Comparison of ENCODE assay signal across 17 cellular contexts in the genomic region with DNA sequence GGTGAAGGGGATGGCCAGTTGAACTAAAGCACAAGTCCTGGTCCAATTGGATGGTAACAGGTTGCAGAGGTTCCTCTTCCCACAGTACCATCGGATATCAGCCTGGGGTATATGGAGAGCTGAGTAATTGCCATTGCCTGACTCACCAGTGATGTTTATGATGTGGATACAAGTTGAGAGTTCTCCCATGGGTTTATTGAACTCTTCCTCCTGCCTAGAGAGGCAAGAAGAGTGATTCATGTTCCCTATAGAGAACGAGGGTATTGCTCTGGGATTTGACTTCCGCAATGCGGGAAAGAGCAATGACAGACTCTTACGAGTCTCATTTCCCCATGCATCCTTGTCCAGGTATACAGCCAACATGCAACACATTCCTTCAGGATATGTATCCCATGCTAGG.
DNase-seq lines count a peak whose midpoint lies in the region; ATAC-seq and TF ChIP-seq lines count a peak whose summit lies in the region.
"Had no signal": no experiment of that assay in that cellular context is flagged by ENCODE, and none has a peak within 500 bp of the region (broad histone marks: within the 10 kb centered on the region; RNA-seq: fewer than 3 reads in every experiment).

No MANE protein-coding gene starts in this region.

- no peak overlapping the region for H4K8ac ChIP-seq in IMR-90 (ENCODE audit: low read depth in 2 of 2, low read length in 2 of 2)

- no peak overlapping the region for H3K9ac ChIP-seq in IMR-90 (ENCODE audit: low read depth, low read length)

- no peak for TF ChIP-seq POLR2A in IMR-90 (IDR thresholded peaks at IDR 0.05; ENCODE audit: low read depth, low read length)

- no peak overlapping the region for H2AFZ ChIP-seq in ACC112 (ENCODE audit: low read length, unreplicated experiment)
- no peak overlapping the region for H2AFZ ChIP-seq in IMR-90 (replicated peaks; ENCODE audit: low read length, poor library complexity)

- no peak overlapping the region for H3K4me3 ChIP-seq in ACC112 (ENCODE audit: low read depth, low read length)
- H3K4me3 ChIP-seq in IMR-90 (ENCODE audit: insufficient read depth, low read depth, low read length): no peak overlapping the region
- no peak overlapping the region for H3K4me3 ChIP-seq in astrocyte of the spinal cord (ENCODE audit: low read depth, low read length)
- H3K4me3 ChIP-seq: HAP-1 had no signal

- no peak overlapping the region for H3K23ac ChIP-seq in IMR-90 (ENCODE audit: low read depth, low read length)

- no TSS peak for BruUV-seq in IMR-90 (replicated peaks; lab: Mats Ljungman, UMichigan)

- H2BK5ac ChIP-seq in IMR-90 (ENCODE audit: low read depth, low read length, poor library complexity, severe bottlenecking): no peak overlapping the region

- no peak overlapping the region for H2BK120ac ChIP-seq in IMR-90 (ENCODE audit: low read depth, low read length)

- H2AK9ac ChIP-seq in IMR-90 (replicated peaks; ENCODE audit: low read depth, low read length, poor library complexity): no peak overlapping the region

- POLR2A ChIA-PET in IMR-90 (lab: Charles Lee; ENCODE audit: unreplicated experiment): no interaction called here
- POLR2A ChIA-PET in GM10248 (lab: Yijun Ruan, JAX): no interaction called here

- no peaks in the 10 kb centered on the region for H4K20me1 ChIP-seq in IMR-90 (ENCODE audit: insufficient read depth, low read length)

- H3K9me1 ChIP-seq in IMR-90 (ENCODE audit: insufficient read depth, low read length): no peaks in the 10 kb centered on the region

- in situ Hi-C loops in IMR-90 (cut with MboI; ENCODE audit: low sequenced_read_pairs): no loop called here
- in situ Hi-C loops in astrocyte of the spinal cord (cut with HindIII; ENCODE audit: low sequenced_read_pairs): no loop called here

- H3K14ac ChIP-seq in IMR-90 (replicated peaks; ENCODE audit: low read depth, low read length): no peak overlapping the region

- no peak for TF ChIP-seq CTCF in IMR-90 (conservative IDR thresholded peaks at IDR 0.05; ENCODE audit: low read depth, low read length)
- no peak for TF ChIP-seq CTCF in astrocyte of the spinal cord (IDR thresholded peaks at IDR 0.05; ENCODE audit: low read depth, low read length)
- no peak for TF ChIP-seq CTCF in GM10248 (IDR thresholded peaks at IDR 0.05; ENCODE audit: control extremely low read depth, extremely low read depth, low read depth, missing control alignments)

- no peak overlapping the region for H3K4me2 ChIP-seq in IMR-90 (ENCODE audit: low read depth, low read length)

- H3K27ac ChIP-seq in ACC112 (ENCODE audit: low read depth, low read length): peak overlapping the region; percentile 3; the same call in 1 of the 2 replicates
- no peak overlapping the region for H3K27ac ChIP-seq in IMR-90 (ENCODE audit: insufficient read depth, low read length)

- no peak overlapping the region for H2AK5ac ChIP-seq in IMR-90 (ENCODE audit: low read depth, low read length)

- intact Hi-C loops in IMR-90 (cut with micrococcal nuclease): no loop called here

- DNase-seq in IMR-90 (peak; percentile 53), astrocyte of the spinal cord (ENCODE audit: low read depth, low spot score) (peak; percentile 16), iris pigment epithelial cell (ENCODE audit: low read depth) (peak; percentile 31), GM10248 (ENCODE audit: extremely low spot score) (no peak), KG1 (lab: John Stamatoyannopoulos, UW) (no peak)
- DNase-seq: 8988T; BE2C; CD8-positive, alpha-beta T cell; COR-L47; DMS153; DMS79 treated with DMSO at 0.1 percent for 48 hours; EL; GDM1 had no signal

- H2BK15ac ChIP-seq in IMR-90 (ENCODE audit: low read depth, low read length): no peak overlapping the region

- no peaks in the 10 kb centered on the region for H3K79me1 ChIP-seq in IMR-90 (ENCODE audit: low read depth in 1 of 2, low read length in 2 of 2)

- ATAC-seq in IMR-90 (ENCODE audit: low read depth) (0 out of 2 replicates have a peak, but pooled peaks have one; percentile 24), HG02759 (IDR thresholded peaks at IDR 0.05; ENCODE audit: unreplicated experiment) (no peak), GM18517 (IDR thresholded peaks at IDR 0.05; ENCODE audit: unreplicated experiment) (no peak)
- ATAC-seq: CD8-positive, alpha-beta T cell had no signal

- dilution Hi-C loops in IMR-90 (cut with HindIII; ENCODE audit: low sequenced_read_pairs, unreplicated experiment): no loop called here

- WGBS in IMR-90 (ENCODE audit: extremely low coverage in 2 of 2, insufficient read length in 1 of 2), 2 experiments: no CpG with 5 or more reads among the region's 5 CpGs

- H3K9me3 ChIP-seq in IMR-90 (ENCODE audit: control insufficient read depth, insufficient read depth, low read length): no peaks in the 10 kb centered on the region
- H3K9me3 ChIP-seq: HAP-1 had no signal

- no peaks in the 10 kb centered on the region for H3K36me3 ChIP-seq in ACC112 (ENCODE audit: insufficient read depth, low read length)
- H3K36me3 ChIP-seq in IMR-90 (ENCODE audit: control insufficient read depth, insufficient read depth, low read length): no peaks in the 10 kb centered on the region
- H3K36me3 ChIP-seq: BE2C, HAP-1 had no signal

- no peak overlapping the region for H4K91ac ChIP-seq in IMR-90 (ENCODE audit: insufficient read depth, low read depth, low read length)

- no peak overlapping the region for H3K18ac ChIP-seq in IMR-90 (ENCODE audit: low read depth, low read length)

- H3K4me1 ChIP-seq in ACC112 (ENCODE audit: control insufficient read depth, insufficient read depth, low read length, unreplicated experiment): no peaks in the 10 kb centered on the region
- H3K4me1 ChIP-seq in IMR-90 (ENCODE audit: control insufficient read depth, insufficient read depth, low read length): no peaks in the 10 kb centered on the region
- H3K4me1 ChIP-seq: BE2C, HAP-1 had no signal

- no peaks in the 10 kb centered on the region for H3K79me2 ChIP-seq in ACC112 (ENCODE audit: control insufficient read depth, insufficient read depth, low read length, unreplicated experiment)

- no peak overlapping the region for H2BK20ac ChIP-seq in IMR-90 (ENCODE audit: low read depth, low read length)

- H3K4ac ChIP-seq in IMR-90 (ENCODE audit: low read depth, low read length): no peak overlapping the region

- no peak overlapping the region for H4K5ac ChIP-seq in IMR-90 (ENCODE audit: low read depth, low read length)

- CTCF ChIA-PET in IMR-90 (lab: Yijun Ruan, JAX) (no interaction called here), GM10248 (lab: Yijun Ruan, JAX) (no interaction called here)

- no peak for TF ChIP-seq RAD21 in IMR-90 (IDR thresholded peaks at IDR 0.05; ENCODE audit: low read length)

- H3K56ac ChIP-seq in IMR-90 (ENCODE audit: extremely low read depth, insufficient read depth, low read length): no peak overlapping the region

- no peaks in the 10 kb centered on the region for H3K27me3 ChIP-seq in ACC112 (ENCODE audit: insufficient read depth, low read length)
- no peaks in the 10 kb centered on the region for H3K27me3 ChIP-seq in IMR-90 (ENCODE audit: control insufficient read depth, insufficient read depth, low read length)
- H3K27me3 ChIP-seq: BE2C had no signal

TF ChIP-seq in IMR-90, 13 proteins besides CTCF, POLR2A, EP300 and RAD21:
- TF ChIP-seq RFX5 (IDR thresholded peaks at IDR 0.05; ENCODE audit: low read depth, low read length) (no peak), SMC3 (IDR thresholded peaks at IDR 0.05; ENCODE audit: low read depth, low read length) (no peak), CHD1 (IDR thresholded peaks at IDR 0.05; ENCODE audit: low read depth, low read length) (no peak), MAZ (IDR thresholded peaks at IDR 0.05; ENCODE audit: borderline replicate concordance, low read depth, low read length) (no peak), MAFK (IDR thresholded peaks at IDR 0.05; ENCODE audit: low read depth, low read length) (no peak), NFE2L2 (IDR thresholded peaks at IDR 0.05; ENCODE audit: low read depth, low read length) (no peak), RCOR1 (IDR thresholded peaks at IDR 0.05; ENCODE audit: insufficient replicate concordance, low read length) (no peak), MXI1 (IDR thresholded peaks at IDR 0.05; ENCODE audit: borderline replicate concordance, low read depth, low read length) (no peak), FOS (IDR thresholded peaks at IDR 0.05; ENCODE audit: low read depth, low read length) (no peak), CEBPB (IDR thresholded peaks at IDR 0.05; ENCODE audit: low read depth, low read length) (no peak)
- TF ChIP-seq, protein P1, sequence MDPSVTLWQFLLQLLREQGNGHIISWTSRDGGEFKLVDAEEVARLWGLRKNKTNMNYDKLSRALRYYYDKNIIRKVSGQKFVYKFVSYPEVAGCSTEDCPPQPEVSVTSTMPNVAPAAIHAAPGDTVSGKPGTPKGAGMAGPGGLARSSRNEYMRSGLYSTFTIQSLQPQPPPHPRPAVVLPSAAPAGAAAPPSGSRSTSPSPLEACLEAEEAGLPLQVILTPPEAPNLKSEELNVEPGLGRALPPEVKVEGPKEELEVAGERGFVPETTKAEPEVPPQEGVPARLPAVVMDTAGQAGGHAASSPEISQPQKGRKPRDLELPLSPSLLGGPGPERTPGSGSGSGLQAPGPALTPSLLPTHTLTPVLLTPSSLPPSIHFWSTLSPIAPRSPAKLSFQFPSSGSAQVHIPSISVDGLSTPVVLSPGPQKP (IDR thresholded peaks at IDR 0.05; ENCODE audit: borderline replicate concordance, low read depth, low read length): no peak
- TF ChIP-seq, protein P2, sequence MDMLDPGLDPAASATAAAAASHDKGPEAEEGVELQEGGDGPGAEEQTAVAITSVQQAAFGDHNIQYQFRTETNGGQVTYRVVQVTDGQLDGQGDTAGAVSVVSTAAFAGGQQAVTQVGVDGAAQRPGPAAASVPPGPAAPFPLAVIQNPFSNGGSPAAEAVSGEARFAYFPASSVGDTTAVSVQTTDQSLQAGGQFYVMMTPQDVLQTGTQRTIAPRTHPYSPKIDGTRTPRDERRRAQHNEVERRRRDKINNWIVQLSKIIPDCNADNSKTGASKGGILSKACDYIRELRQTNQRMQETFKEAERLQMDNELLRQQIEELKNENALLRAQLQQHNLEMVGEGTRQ (IDR thresholded peaks at IDR 0.05; ENCODE audit: low read depth, low read length): no peak

Comparison
In these comparisons a context has a peak if more than half of its experiments do, and no peak if none do; other contexts are left out.
1. DNase-seq: peak in IMR-90 (single experiment), astrocyte of the spinal cord (single experiment) and iris pigment epithelial cell (single experiment); none in GM10248 (single experiment) and KG1 (single experiment).